ENCODE assay signal across 1 cellular context in the genomic region with DNA sequence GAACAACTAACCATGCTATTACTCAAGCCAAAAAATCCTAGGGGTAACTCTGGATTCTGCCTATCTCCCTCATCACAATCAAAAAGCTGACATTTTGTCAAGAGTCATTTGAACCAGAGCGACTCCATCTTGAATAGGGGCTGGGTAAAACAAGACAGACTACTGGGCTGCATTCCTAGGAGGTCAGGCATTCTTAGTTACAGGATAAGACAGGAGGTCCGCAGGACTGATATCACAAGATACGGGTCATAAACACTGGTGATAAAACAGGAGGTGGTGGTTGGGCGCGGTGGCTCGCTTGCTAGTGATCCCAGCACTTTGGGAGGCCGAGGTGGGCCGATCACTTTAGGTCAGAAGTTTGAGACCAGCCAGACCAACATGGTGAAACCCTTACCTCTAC.
A peak's percentile ranks its signal among the peaks of the same experiment; 100 is the strongest.
TF ChIP-seq lines count a peak whose summit lies in the region.

No MANE protein-coding gene starts in this region.

TF ChIP-seq in K562, 482 proteins besides CTCF, POLR2A, EP300 and RAD21 (continued from another document and continues in another):
- TF ChIP-seq, protein P1, sequence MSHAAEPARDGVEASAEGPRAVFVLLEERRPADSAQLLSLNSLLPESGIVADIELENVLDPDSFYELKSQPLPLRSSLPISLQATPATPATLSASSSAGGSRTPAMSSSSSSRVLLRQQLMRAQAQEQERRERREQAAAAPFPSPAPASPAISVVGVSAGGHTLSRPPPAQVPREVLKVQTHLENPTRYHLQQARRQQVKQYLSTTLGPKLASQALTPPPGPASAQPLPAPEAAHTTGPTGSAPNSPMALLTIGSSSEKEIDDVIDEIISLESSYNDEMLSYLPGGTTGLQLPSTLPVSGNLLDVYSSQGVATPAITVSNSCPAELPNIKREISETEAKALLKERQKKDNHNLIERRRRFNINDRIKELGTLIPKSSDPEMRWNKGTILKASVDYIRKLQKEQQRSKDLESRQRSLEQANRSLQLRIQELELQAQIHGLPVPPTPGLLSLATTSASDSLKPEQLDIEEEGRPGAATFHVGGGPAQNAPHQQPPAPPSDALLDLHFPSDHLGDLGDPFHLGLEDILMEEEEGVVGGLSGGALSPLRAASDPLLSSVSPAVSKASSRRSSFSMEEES (CRISPR knock-in tag; IDR thresholded peaks at IDR 0.05): 0 out of 2 replicates have a peak, but pooled peaks have one; percentile 21
- TF ChIP-seq HDAC8 (tag; IDR thresholded peaks at IDR 0.05) (peak; percentile 76), BCOR (IDR thresholded peaks at IDR 0.05) (no peak), ZNF707 (CRISPR knock-in tag; conservative IDR thresholded peaks at IDR 0.05) (0 out of 2 replicates have a peak, but pooled peaks have one; percentile 20), ZNF57 (CRISPR knock-in tag; IDR thresholded peaks at IDR 0.05) (0 out of 2 replicates have a peak, but pooled peaks have one; percentile 67), ARNT (IDR thresholded peaks at IDR 0.05) (no peak), ELF2 (CRISPR knock-in tag; IDR thresholded peaks at IDR 0.05) (0 out of 2 replicates have a peak, but pooled peaks have one; percentile 44), RB1 (IDR thresholded peaks at IDR 0.05; ENCODE audit: low read depth) (no peak), ZNF766 (CRISPR knock-in tag; conservative IDR thresholded peaks at IDR 0.05) (peak; percentile 98), KLF1 (tag; IDR thresholded peaks at IDR 0.05) (no peak), POLR2H (tag; IDR thresholded peaks at IDR 0.05; ENCODE audit: low read depth) (no peak), PYGO2 (tag; IDR thresholded peaks at IDR 0.05) (peak; percentile 94), RUNX1 (IDR thresholded peaks at IDR 0.05; ENCODE audit: low read depth) (no peak), HMG20B (CRISPR knock-in tag; IDR thresholded peaks at IDR 0.05) (peak; percentile 79; the same call in 1 of the 2 replicates), ZNF165 (CRISPR knock-in tag; IDR thresholded peaks at IDR 0.05; ENCODE audit: borderline replicate concordance) (0 out of 2 replicates have a peak, but pooled peaks have one; percentile 27), ZNF324 (CRISPR knock-in tag; IDR thresholded peaks at IDR 0.05) (peak; percentile 28; the same call in 1 of the 2 replicates), ATF1 (CRISPR knock-in tag; IDR thresholded peaks at IDR 0.05) (no peak), ATF1 (tag; IDR thresholded peaks at IDR 0.05) (peak; percentile 32; the same call in 1 of the 2 replicates), ZBTB17 (CRISPR knock-in tag; IDR thresholded peaks at IDR 0.05) (peak; percentile 88), ZNF197 (CRISPR knock-in tag; IDR thresholded peaks at IDR 0.05; ENCODE audit: low read depth) (peak; percentile 94), ZNF354B (CRISPR knock-in tag; IDR thresholded peaks at IDR 0.05) (peak; percentile 77; the same call in 1 of the 2 replicates), TCFL5 (CRISPR knock-in tag; conservative IDR thresholded peaks at IDR 0.05) (peak; percentile 81), ZKSCAN8 (CRISPR knock-in tag; IDR thresholded peaks at IDR 0.05) (peak; percentile 79; the same call in 1 of the 2 replicates), ZNF589 (CRISPR knock-in tag; IDR thresholded peaks at IDR 0.05; ENCODE audit: low read depth) (peak; percentile 95), BCL6 (CRISPR knock-in tag; IDR thresholded peaks at IDR 0.05) (peak; percentile 91; the same call in 1 of the 2 replicates)
- TF ChIP-seq, protein P2, sequence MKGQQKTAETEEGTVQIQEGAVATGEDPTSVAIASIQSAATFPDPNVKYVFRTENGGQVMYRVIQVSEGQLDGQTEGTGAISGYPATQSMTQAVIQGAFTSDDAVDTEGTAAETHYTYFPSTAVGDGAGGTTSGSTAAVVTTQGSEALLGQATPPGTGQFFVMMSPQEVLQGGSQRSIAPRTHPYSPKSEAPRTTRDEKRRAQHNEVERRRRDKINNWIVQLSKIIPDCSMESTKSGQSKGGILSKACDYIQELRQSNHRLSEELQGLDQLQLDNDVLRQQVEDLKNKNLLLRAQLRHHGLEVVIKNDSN (CRISPR knock-in tag; IDR thresholded peaks at IDR 0.05): no peak
- TF ChIP-seq, protein P3, sequence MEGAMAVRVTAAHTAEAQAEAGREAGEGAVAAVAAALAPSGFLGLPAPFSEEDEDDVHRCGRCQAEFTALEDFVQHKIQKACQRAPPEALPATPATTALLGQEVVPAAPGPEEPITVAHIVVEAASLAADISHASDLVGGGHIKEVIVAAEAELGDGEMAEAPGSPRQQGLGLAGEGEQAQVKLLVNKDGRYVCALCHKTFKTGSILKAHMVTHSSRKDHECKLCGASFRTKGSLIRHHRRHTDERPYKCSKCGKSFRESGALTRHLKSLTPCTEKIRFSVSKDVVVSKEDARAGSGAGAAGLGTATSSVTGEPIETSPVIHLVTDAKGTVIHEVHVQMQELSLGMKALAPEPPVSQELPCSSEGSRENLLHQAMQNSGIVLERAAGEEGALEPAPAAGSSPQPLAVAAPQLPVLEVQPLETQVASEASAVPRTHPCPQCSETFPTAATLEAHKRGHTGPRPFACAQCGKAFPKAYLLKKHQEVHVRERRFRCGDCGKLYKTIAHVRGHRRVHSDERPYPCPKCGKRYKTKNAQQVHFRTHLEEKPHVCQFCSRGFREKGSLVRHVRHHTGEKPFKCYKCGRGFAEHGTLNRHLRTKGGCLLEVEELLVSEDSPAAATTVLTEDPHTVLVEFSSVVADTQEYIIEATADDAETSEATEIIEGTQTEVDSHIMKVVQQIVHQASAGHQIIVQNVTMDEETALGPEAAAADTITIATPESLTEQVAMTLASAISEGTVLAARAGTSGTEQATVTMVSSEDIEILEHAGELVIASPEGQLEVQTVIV (CRISPR knock-in tag; IDR thresholded peaks at IDR 0.05; ENCODE audit: borderline replicate concordance): peak; percentile 63; the same call in 1 of the 2 replicates
- TF ChIP-seq, protein P4, sequence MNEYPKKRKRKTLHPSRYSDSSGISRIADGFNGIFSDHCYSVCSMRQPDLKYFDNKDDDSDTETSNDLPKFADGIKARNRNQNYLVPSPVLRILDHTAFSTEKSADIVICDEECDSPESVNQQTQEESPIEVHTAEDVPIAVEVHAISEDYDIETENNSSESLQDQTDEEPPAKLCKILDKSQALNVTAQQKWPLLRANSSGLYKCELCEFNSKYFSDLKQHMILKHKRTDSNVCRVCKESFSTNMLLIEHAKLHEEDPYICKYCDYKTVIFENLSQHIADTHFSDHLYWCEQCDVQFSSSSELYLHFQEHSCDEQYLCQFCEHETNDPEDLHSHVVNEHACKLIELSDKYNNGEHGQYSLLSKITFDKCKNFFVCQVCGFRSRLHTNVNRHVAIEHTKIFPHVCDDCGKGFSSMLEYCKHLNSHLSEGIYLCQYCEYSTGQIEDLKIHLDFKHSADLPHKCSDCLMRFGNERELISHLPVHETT (CRISPR knock-in tag; conservative IDR thresholded peaks at IDR 0.05 in 1 of 2, IDR thresholded peaks at IDR 0.05 in 1 of 2): peak in 1 of 2 experiments; percentile 96; a peak in 2 of 4 replicates
- TF ChIP-seq, protein P5, sequence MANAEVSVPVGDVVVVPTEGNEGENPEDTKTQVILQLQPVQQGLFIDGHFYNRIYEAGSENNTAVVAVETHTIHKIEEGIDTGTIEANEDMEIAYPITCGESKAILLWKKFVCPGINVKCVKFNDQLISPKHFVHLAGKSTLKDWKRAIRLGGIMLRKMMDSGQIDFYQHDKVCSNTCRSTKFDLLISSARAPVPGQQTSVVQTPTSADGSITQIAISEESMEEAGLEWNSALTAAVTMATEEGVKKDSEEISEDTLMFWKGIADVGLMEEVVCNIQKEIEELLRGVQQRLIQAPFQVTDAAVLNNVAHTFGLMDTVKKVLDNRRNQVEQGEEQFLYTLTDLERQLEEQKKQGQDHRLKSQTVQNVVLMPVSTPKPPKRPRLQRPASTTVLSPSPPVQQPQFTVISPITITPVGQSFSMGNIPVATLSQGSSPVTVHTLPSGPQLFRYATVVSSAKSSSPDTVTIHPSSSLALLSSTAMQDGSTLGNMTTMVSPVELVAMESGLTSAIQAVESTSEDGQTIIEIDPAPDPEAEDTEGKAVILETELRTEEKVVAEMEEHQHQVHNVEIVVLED (CRISPR knock-in tag; IDR thresholded peaks at IDR 0.05): peak; percentile 72
- TF ChIP-seq, protein P6, sequence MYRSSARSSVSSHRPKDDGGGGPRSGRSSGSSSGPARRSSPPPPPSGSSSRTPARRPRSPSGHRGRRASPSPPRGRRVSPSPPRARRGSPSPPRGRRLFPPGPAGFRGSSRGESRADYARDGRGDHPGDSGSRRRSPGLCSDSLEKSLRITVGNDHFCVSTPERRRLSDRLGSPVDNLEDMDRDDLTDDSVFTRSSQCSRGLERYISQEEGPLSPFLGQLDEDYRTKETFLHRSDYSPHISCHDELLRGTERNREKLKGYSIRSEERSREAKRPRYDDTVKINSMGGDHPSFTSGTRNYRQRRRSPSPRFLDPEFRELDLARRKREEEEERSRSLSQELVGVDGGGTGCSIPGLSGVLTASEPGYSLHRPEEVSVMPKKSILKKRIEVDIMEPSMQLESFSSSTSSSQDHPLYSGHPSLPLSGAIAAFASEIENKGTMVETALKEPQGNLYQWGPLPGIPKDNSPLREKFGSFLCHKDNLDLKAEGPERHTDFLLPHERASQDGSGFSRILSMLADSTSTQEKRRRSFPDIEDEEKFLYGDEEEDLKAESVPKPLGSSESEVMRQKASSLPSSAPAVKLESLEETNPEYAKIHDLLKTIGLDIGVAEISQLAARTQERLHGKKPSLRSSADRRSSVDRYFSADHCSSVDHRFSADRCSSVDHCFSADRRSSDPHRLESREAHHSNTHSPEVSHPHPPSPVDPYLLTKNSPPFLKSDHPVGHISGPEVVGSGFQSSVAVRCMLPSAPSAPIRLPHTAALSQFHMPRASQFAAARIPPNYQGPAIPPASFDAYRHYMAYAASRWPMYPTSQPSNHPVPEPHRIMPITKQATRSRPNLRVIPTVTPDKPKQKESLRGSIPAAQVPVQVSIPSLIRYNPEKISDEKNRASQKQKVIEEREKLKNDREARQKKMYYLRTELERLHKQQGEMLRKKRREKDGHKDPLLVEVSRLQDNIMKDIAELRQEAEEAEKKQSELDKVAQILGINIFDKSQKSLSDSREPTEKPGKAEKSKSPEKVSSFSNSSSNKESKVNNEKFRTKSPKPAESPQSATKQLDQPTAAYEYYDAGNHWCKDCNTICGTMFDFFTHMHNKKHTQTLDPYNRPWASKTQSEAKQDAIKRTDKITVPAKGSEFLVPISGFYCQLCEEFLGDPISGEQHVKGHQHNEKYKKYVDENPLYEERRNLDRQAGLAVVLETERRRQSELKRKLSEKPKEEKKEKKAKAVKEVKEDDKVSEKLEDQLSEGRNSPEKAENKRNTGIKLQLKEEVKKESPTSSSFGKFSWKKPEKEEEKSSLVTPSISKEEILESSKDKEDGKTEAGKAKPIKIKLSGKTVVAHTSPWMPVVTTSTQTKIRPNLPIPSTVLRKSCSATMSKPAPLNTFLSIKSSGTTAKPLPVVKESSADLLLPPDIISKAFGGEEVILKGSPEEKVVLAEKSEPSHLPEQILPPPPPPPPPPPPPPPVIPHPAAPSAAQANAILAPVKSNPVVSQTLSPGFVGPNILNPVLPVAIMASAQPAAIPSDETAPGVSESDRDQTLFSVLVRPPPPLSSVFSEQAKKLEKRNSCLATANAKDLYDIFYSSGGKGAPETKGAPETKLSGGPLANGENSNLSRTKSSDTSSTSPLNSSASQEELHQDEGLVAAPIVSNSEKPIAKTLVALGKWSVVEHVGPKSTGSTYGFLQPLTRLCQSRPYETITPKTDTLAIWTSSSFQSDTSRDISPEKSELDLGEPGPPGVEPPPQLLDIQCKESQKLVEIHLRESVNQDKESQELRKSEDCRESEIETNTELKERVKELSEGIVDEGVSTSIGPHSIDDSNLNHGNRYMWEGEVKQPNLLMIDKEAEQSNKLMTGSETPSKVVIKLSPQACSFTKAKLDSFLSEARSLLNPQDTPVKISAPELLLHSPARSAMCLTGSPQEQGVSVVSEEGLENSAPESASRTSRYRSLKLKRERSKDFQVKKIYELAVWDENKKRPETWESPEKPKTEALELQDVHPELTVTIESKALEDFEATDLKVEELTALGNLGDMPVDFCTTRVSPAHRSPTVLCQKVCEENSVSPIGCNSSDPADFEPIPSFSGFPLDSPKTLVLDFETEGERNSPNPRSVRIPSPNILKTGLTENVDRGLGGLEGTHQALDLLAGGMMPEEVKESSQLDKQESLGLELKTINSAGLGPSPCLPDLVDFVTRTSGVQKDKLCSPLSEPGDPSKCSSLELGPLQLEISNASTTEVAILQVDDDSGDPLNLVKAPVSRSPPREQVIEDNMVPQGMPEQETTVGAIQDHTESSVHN (IDR thresholded peaks at IDR 0.05; ENCODE audit: borderline replicate concordance in 1 of 2, low read depth in 1 of 2): no peak
- TF ChIP-seq, protein P7, sequence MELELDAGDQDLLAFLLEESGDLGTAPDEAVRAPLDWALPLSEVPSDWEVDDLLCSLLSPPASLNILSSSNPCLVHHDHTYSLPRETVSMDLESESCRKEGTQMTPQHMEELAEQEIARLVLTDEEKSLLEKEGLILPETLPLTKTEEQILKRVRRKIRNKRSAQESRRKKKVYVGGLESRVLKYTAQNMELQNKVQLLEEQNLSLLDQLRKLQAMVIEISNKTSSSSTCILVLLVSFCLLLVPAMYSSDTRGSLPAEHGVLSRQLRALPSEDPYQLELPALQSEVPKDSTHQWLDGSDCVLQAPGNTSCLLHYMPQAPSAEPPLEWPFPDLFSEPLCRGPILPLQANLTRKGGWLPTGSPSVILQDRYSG (tag; conservative IDR thresholded peaks at IDR 0.05; ENCODE audit: low read depth): peak; percentile 97
- TF ChIP-seq, protein P8, sequence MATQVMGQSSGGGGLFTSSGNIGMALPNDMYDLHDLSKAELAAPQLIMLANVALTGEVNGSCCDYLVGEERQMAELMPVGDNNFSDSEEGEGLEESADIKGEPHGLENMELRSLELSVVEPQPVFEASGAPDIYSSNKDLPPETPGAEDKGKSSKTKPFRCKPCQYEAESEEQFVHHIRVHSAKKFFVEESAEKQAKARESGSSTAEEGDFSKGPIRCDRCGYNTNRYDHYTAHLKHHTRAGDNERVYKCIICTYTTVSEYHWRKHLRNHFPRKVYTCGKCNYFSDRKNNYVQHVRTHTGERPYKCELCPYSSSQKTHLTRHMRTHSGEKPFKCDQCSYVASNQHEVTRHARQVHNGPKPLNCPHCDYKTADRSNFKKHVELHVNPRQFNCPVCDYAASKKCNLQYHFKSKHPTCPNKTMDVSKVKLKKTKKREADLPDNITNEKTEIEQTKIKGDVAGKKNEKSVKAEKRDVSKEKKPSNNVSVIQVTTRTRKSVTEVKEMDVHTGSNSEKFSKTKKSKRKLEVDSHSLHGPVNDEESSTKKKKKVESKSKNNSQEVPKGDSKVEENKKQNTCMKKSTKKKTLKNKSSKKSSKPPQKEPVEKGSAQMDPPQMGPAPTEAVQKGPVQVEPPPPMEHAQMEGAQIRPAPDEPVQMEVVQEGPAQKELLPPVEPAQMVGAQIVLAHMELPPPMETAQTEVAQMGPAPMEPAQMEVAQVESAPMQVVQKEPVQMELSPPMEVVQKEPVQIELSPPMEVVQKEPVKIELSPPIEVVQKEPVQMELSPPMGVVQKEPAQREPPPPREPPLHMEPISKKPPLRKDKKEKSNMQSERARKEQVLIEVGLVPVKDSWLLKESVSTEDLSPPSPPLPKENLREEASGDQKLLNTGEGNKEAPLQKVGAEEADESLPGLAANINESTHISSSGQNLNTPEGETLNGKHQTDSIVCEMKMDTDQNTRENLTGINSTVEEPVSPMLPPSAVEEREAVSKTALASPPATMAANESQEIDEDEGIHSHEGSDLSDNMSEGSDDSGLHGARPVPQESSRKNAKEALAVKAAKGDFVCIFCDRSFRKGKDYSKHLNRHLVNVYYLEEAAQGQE (CRISPR knock-in tag; IDR thresholded peaks at IDR 0.05; ENCODE audit: low read depth): 0 out of 2 replicates have a peak, but pooled peaks have one; percentile 44
- TF ChIP-seq, protein P9, sequence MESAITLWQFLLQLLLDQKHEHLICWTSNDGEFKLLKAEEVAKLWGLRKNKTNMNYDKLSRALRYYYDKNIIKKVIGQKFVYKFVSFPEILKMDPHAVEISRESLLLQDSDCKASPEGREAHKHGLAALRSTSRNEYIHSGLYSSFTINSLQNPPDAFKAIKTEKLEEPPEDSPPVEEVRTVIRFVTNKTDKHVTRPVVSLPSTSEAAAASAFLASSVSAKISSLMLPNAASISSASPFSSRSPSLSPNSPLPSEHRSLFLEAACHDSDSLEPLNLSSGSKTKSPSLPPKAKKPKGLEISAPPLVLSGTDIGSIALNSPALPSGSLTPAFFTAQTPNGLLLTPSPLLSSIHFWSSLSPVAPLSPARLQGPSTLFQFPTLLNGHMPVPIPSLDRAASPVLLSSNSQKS (CRISPR knock-in tag; IDR thresholded peaks at IDR 0.05): peak; percentile 76; the same call in 1 of the 2 replicates
